In genomic region chr20:34299925-34300806, GRCh38 we compare ENCODE assay signal across 1 cellular context.
TF ChIP-seq lines count a peak whose summit lies in the region.

No MANE protein-coding gene starts in this region.

TF ChIP-seq in A549, 52 proteins besides CTCF, POLR2A, EP300 and RAD21:
- no peak for TF ChIP-seq CHD4 (IDR thresholded peaks at IDR 0.05; ENCODE audit: borderline replicate concordance)
- TF ChIP-seq, protein P1, sequence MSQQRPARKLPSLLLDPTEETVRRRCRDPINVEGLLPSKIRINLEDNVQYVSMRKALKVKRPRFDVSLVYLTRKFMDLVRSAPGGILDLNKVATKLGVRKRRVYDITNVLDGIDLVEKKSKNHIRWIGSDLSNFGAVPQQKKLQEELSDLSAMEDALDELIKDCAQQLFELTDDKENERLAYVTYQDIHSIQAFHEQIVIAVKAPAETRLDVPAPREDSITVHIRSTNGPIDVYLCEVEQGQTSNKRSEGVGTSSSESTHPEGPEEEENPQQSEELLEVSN (IDR thresholded peaks at IDR 0.05; ENCODE audit: borderline replicate concordance, low read depth) = no peak
- TF ChIP-seq, protein P2, sequence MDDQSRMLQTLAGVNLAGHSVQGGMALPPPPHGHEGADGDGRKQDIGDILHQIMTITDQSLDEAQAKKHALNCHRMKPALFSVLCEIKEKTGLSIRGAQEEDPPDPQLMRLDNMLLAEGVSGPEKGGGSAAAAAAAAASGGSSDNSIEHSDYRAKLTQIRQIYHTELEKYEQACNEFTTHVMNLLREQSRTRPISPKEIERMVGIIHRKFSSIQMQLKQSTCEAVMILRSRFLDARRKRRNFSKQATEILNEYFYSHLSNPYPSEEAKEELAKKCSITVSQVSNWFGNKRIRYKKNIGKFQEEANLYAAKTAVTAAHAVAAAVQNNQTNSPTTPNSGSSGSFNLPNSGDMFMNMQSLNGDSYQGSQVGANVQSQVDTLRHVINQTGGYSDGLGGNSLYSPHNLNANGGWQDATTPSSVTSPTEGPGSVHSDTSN (IDR thresholded peaks at IDR 0.05) = no peak
- no peak for TF ChIP-seq RARB (CRISPR knock-in tag; IDR thresholded peaks at IDR 0.05)
- TF ChIP-seq, protein P3, sequence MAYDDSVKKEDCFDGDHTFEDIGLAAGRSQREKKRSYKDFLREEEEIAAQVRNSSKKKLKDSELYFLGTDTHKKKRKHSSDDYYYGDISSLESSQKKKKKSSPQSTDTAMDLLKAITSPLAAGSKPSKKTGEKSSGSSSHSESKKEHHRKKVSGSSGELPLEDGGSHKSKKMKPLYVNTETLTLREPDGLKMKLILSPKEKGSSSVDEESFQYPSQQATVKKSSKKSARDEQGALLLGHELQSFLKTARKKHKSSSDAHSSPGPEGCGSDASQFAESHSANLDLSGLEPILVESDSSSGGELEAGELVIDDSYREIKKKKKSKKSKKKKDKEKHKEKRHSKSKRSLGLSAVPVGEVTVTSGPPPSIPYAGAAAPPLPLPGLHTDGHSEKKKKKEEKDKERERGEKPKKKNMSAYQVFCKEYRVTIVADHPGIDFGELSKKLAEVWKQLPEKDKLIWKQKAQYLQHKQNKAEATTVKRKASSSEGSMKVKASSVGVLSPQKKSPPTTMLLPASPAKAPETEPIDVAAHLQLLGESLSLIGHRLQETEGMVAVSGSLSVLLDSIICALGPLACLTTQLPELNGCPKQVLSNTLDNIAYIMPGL (CRISPR knock-in tag; IDR thresholded peaks at IDR 0.05; ENCODE audit: borderline replicate concordance) = no peak
- no peak for TF ChIP-seq SMC3 (IDR thresholded peaks at IDR 0.05)
- TF ChIP-seq BHLHE40 (IDR thresholded peaks at IDR 0.05; ENCODE audit: low read depth, low read length) = no peak
- TF ChIP-seq NPAS2 (CRISPR knock-in tag; IDR thresholded peaks at IDR 0.05; ENCODE audit: borderline replicate concordance) = no peak
- TF ChIP-seq, protein P4, sequence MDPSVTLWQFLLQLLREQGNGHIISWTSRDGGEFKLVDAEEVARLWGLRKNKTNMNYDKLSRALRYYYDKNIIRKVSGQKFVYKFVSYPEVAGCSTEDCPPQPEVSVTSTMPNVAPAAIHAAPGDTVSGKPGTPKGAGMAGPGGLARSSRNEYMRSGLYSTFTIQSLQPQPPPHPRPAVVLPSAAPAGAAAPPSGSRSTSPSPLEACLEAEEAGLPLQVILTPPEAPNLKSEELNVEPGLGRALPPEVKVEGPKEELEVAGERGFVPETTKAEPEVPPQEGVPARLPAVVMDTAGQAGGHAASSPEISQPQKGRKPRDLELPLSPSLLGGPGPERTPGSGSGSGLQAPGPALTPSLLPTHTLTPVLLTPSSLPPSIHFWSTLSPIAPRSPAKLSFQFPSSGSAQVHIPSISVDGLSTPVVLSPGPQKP (IDR thresholded peaks at IDR 0.05; ENCODE audit: low read depth, low read length) = no peak
- no peak for TF ChIP-seq ZC3H11A (IDR thresholded peaks at IDR 0.05)
- TF ChIP-seq HES2 (IDR thresholded peaks at IDR 0.05) = no peak
- no peak for TF ChIP-seq RCOR1 (IDR thresholded peaks at IDR 0.05; ENCODE audit: low read depth, low read length)
- TF ChIP-seq FOSB (CRISPR knock-in tag; IDR thresholded peaks at IDR 0.05) = no peak
TF ChIP-seq in A549: peak in this region for 0.
